Comparison of ENCODE assay signal across 8 cellular contexts in the genomic region with DNA sequence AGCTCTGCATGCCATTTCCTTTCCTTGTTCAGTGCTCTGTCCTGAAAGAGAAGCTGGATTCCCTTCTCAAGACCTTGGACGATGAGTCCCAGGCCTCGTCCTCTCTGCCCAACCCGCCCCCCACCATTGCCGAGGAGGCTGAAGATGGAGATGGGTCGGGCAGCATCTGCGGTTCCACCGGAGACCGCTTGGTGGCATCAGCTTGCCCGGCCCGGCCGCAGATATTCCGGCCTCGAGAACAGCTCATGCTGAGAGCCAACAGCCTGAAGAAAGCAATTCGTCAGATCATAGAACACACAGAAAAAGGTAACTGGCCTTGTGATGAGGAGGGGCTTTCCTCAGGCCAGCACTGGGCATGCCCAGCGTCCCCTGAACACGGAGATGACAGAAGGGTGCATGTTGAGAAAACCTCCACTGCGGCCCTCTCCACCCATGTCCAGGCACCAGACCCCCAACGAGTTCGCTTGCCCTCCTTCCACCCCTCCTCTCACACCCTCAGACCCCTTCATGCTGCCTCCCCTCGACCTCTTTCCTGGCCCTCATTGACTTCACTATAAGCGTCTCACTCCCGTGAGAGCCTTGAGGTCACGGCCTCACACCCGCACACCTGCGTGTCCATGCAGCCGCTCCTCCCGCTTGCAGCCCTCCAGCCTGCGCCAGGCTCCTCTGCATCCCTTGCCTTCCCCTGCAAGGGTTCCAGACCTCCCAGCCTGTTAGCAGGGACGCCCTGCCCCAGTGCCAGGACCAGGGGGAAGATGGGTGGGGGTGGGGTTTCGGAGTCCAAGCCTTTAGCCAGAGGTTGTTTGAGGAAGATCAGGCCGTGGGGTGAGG.
DNase-seq lines count a peak whose midpoint lies in the region; ATAC-seq and TF ChIP-seq lines count a peak whose summit lies in the region.

No MANE protein-coding gene starts in this region.

- no peaks in the 10 kb centered on the region for H3K9me3 ChIP-seq in SJSA1 (replicated peaks)
- H3K9me3 ChIP-seq in prostate gland: no peaks in the 10 kb centered on the region

- H3K4me3 Mint-ChIP-seq in T-cell: no peak overlapping the region

- 74% methylated on average over 31 of the region's 31 CpGs for WGBS in prostate gland

- POLR2A ChIA-PET in T-cell (lab: Charles Lee): no interaction called here

- H3K4me1 Mint-ChIP-seq in T-cell: peaks cover 1 to 15% (median 2%) of the 10 kb centered on the region in 3 donors

- no peaks in the 10 kb centered on the region for H3K27me3 Mint-ChIP-seq in T-cell

- no peak for TF ChIP-seq POLR2A in prostate gland (IDR thresholded peaks at IDR 0.05)

- TF ChIP-seq CTCF in prostate gland (IDR thresholded peaks at IDR 0.05) (peak; percentile 27 to 81 (median 60)), GM13977 (IDR thresholded peaks at IDR 0.05; ENCODE audit: extremely low read depth, insufficient read depth, missing control alignments) (no peak)

- H3K9me3 Mint-ChIP-seq in T-cell: no peaks in the 10 kb centered on the region

- H3K27ac Mint-ChIP-seq in T-cell: peak overlapping the region in 1 of 2 donors; percentile 52

- intact Hi-C loops in prostate gland (cut with DNase I): no loop called here

- DNase-seq in GM04504 (ENCODE audit: low read depth) (peak; percentile 24), SJSA1 (ENCODE audit: low read depth in 1 of 2, low spot score in 2 of 2) (peak; percentile 23 to 64), globus pallidus (ENCODE audit: low spot score) (peak; percentile 36), prostate gland (ENCODE audit: low spot score) (peak; percentile 38), GM13977 (ENCODE audit: low spot score) (no peak), SKM-1 (lab: John Stamatoyannopoulos, UW; ENCODE audit: unreplicated experiment) (no peak), T-cell (no peak)

- CTCF ChIA-PET in T-cell (lab: Charles Lee): interaction anchor here (0.8 to 8.2 kb wide), 2 partner anchors 45 to 47 kb away, joined by 3 to 158 read pairs; no protein-coding TSS in a partner anchor

- ATAC-seq in HG02588 (IDR thresholded peaks at IDR 0.05; ENCODE audit: unreplicated experiment) (no peak), T-cell (replicated peaks in 1 of 4) (no peak)

- H3K4me3 ChIP-seq in SJSA1 (no peak overlapping the region), prostate gland (no peak overlapping the region)

- H3K36me3 ChIP-seq in SJSA1: peaks cover 82% of the 10 kb centered on the region
- H3K36me3 ChIP-seq in prostate gland: peaks cover 0 to 3% of the 10 kb centered on the region in 2 donors

- H3K27me3 ChIP-seq in SJSA1 (replicated peaks): no peaks in the 10 kb centered on the region
- H3K27me3 ChIP-seq in prostate gland (replicated peaks; ENCODE audit: insufficient read depth): no peaks in the 10 kb centered on the region

- H3K27ac ChIP-seq in SJSA1: no peak overlapping the region; the same call in 1 of the 2 replicates
- no peak overlapping the region for H3K27ac ChIP-seq in prostate gland

- in situ Hi-C loops in GM13977 (cut with MboI; ENCODE audit: low pct_unique_long_range_greater_than_20kb, low sequenced_read_pairs, unreplicated experiment): no loop called here

- 0 out of 2 replicates have a peak, but pooled peaks cover 5% of the 10 kb centered on the region for H3K4me1 ChIP-seq in SJSA1 (replicated peaks)
- H3K4me1 ChIP-seq in prostate gland (replicated peaks): no peaks in the 10 kb centered on the region

- H3K36me3 Mint-ChIP-seq in T-cell: peaks cover 49% of the 10 kb centered on the region

Comparison
In these comparisons a context has a peak if more than half of its experiments do, and no peak if none do; other contexts are left out.
1. DNase-seq: peak in GM04504 (single experiment), SJSA1 (2 of 2), globus pallidus (single experiment) and prostate gland (single experiment); none in GM13977 (single experiment), SKM-1 (single experiment) and T-cell (0 of 34).